12 cellular contexts compared by ENCODE assay signal in the genomic region with DNA sequence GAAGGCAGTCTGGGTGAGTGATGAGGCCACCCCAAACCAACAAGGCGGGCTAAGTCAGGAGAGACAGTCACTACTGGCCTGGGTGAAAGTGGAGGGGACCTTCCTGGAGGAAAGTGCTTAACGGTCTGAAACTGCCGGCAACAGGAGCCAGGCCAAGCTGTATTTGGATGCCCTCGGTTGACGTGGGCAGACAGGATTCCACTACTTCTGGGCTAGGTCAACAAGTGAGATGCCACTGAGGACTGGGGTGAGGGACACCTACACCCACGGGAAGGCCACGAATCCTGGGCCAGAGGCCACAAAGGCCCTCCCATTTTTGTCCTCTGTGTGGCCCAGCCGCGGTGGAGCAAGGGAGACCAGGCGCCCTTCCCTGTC. TPM values are rescaled to one million over a fixed set of nuclear protein-coding genes. Genes with fewer than 3 reads are reported as not detected.
A peak's percentile ranks its signal among the peaks of the same experiment; 100 is the strongest.
DNase-seq lines count a peak whose midpoint lies in the region; ATAC-seq and TF ChIP-seq lines count a peak whose summit lies in the region.
"Had no signal": no experiment of that assay in that cellular context is flagged by ENCODE, and none has a peak within 500 bp of the region (broad histone marks: within the 10 kb centered on the region; RNA-seq: fewer than 3 reads in every experiment).

No MANE protein-coding gene starts in this region.

- H3K9me3 Mint-ChIP-seq in stimulated activated naive CD8-positive, alpha-beta T cell treated with anti-CD3 and anti-CD28 coated beads, Interleukin-15, Interleukin-2, amounts not matched to agents 100 ng/mL and 50 ng/mL, for 24 hours = no peaks in the 10 kb centered on the region
- H3K9me3 Mint-ChIP-seq in glutamatergic neuron (ENCODE audit: unreplicated experiment) = peaks cover 9% of the 10 kb centered on the region
- no peaks in the 10 kb centered on the region for H3K9me3 Mint-ChIP-seq in nephron progenitor cell
- H3K9me3 Mint-ChIP-seq in activated CD4-positive, alpha-beta memory T cell treated with anti-CD3 and anti-CD28 coated beads for 36 hours = no peaks in the 10 kb centered on the region
- H3K9me3 Mint-ChIP-seq: activated naive CD8-positive, alpha-beta T cell treated with anti-CD3 and anti-CD28 coated beads, Interleukin-2, amount 10 ng/mL, durations not matched to agents 7 days and 5 days had no signal

- 39 to 44% methylated on average over 9 to 10 of the region's 10 CpGs for WGBS in lower leg skin, 2 donors

- H3K27ac Mint-ChIP-seq in stimulated activated naive CD8-positive, alpha-beta T cell treated with anti-CD3 and anti-CD28 coated beads, Interleukin-15, Interleukin-2, amounts not matched to agents 100 ng/mL and 50 ng/mL, for 24 hours = no peak overlapping the region
- H3K27ac Mint-ChIP-seq in glutamatergic neuron (ENCODE audit: unreplicated experiment) (no peak overlapping the region), nephron progenitor cell (no peak overlapping the region)
- H3K27ac Mint-ChIP-seq in activated CD4-positive, alpha-beta memory T cell treated with anti-CD3 and anti-CD28 coated beads for 36 hours = no peak overlapping the region
- H3K27ac Mint-ChIP-seq: activated CD8-positive, alpha-beta T cell treated with anti-CD3 and anti-CD28 coated beads, Interleukin-2, amount 10 ng/mL, durations not matched to agents 7 days and 5 days; activated naive CD8-positive, alpha-beta T cell treated with anti-CD3 and anti-CD28 coated beads, Interleukin-2, amount 10 ng/mL, durations not matched to agents 7 days and 5 days had no signal

- POLR2A ChIA-PET in activated CD4-positive, alpha-beta memory T cell treated with anti-CD3 and anti-CD28 coated beads for 36 hours (lab: Charles Lee) = interaction anchor here (1.2 kb wide), 1 partner anchor 11 kb away, joined by 3 read pairs; no protein-coding TSS in a partner anchor

- no peak for TF ChIP-seq POLR2A in lower leg skin (IDR thresholded peaks at IDR 0.05)

- no peak overlapping the region for H3K4me3 ChIP-seq in lower leg skin (ENCODE audit: low read depth, poor library complexity, severe bottlenecking)

- H3K4me1 Mint-ChIP-seq in stimulated activated naive CD8-positive, alpha-beta T cell treated with anti-CD3 and anti-CD28 coated beads, Interleukin-15, Interleukin-2, amounts not matched to agents 100 ng/mL and 50 ng/mL, for 24 hours (ENCODE audit: low read depth) = peaks cover 11% of the 10 kb centered on the region
- H3K4me1 Mint-ChIP-seq in glutamatergic neuron (ENCODE audit: low read depth, unreplicated experiment) (peaks cover 1% of the 10 kb centered on the region), nephron progenitor cell (peaks cover 26% of the 10 kb centered on the region)
- peaks cover 7% of the 10 kb centered on the region for H3K4me1 Mint-ChIP-seq in activated CD4-positive, alpha-beta memory T cell treated with anti-CD3 and anti-CD28 coated beads for 36 hours (ENCODE audit: low read depth)

- no peak for DNase-seq in stimulated activated naive CD8-positive, alpha-beta T cell treated with anti-CD3 and anti-CD28 coated beads, Interleukin-15, Interleukin-2, amounts not matched to agents 100 U/mL and 50 U/mL, for 24 hours
- DNase-seq in glutamatergic neuron (no peak), nephron progenitor cell (no peak), GM19238 (ENCODE audit: insufficient read length, low spot score) (no peak), lower leg skin (ENCODE audit: low spot score in 2 of 2) (no peak), SKM-1 (lab: John Stamatoyannopoulos, UW; ENCODE audit: unreplicated experiment) (no peak)
- no peak for DNase-seq in activated CD4-positive, alpha-beta memory T cell treated with anti-CD3 and anti-CD28 coated beads for 36 hours
- DNase-seq: activated CD8-positive, alpha-beta T cell treated with anti-CD3 and anti-CD28 coated beads, Interleukin-2, amount 10 ng/mL, durations not matched to agents 7 days and 5 days; activated naive CD8-positive, alpha-beta T cell treated with anti-CD3 and anti-CD28 coated beads, Interleukin-2, amount 10 ng/mL, durations not matched to agents 7 days and 5 days; DND-41; NCI-H1930 had no signal

- H3K36me3 Mint-ChIP-seq in stimulated activated naive CD8-positive, alpha-beta T cell treated with anti-CD3 and anti-CD28 coated beads, Interleukin-15, Interleukin-2, amounts not matched to agents 100 ng/mL and 50 ng/mL, for 24 hours (ENCODE audit: low read depth) = no peaks in the 10 kb centered on the region
- H3K36me3 Mint-ChIP-seq in glutamatergic neuron (ENCODE audit: unreplicated experiment) (peaks cover 12% of the 10 kb centered on the region), nephron progenitor cell (ENCODE audit: low read depth) (no peaks in the 10 kb centered on the region)
- H3K36me3 Mint-ChIP-seq in activated CD4-positive, alpha-beta memory T cell treated with anti-CD3 and anti-CD28 coated beads for 36 hours = peaks cover 1% of the 10 kb centered on the region
- H3K36me3 Mint-ChIP-seq: activated naive CD8-positive, alpha-beta T cell treated with anti-CD3 and anti-CD28 coated beads, Interleukin-2, amount 10 ng/mL, durations not matched to agents 7 days and 5 days had no signal

- peak overlapping the region; percentile 52 for H3K4me3 Mint-ChIP-seq in stimulated activated naive CD8-positive, alpha-beta T cell treated with anti-CD3 and anti-CD28 coated beads, Interleukin-15, Interleukin-2, amounts not matched to agents 100 ng/mL and 50 ng/mL, for 24 hours
- H3K4me3 Mint-ChIP-seq in glutamatergic neuron (ENCODE audit: unreplicated experiment) (peak overlapping the region; percentile 78), nephron progenitor cell (peak overlapping the region; percentile 61)
- no peak overlapping the region for H3K4me3 Mint-ChIP-seq in activated CD4-positive, alpha-beta memory T cell treated with anti-CD3 and anti-CD28 coated beads for 36 hours
- H3K4me3 Mint-ChIP-seq: activated CD8-positive, alpha-beta T cell treated with anti-CD3 and anti-CD28 coated beads, Interleukin-2, amount 10 ng/mL, durations not matched to agents 7 days and 5 days; activated naive CD8-positive, alpha-beta T cell treated with anti-CD3 and anti-CD28 coated beads, Interleukin-2, amount 10 ng/mL, durations not matched to agents 7 days and 5 days had no signal

- CTCF ChIA-PET in activated CD4-positive, alpha-beta memory T cell treated with anti-CD3 and anti-CD28 coated beads for 36 hours (lab: Charles Lee) = interaction anchor here (0.6 to 1.9 kb wide), 2 partner anchors 23 to 822 kb away, joined by 4 to 8 read pairs; no protein-coding TSS in a partner anchor

- peaks cover 16% of the 10 kb centered on the region for H3K27me3 Mint-ChIP-seq in stimulated activated naive CD8-positive, alpha-beta T cell treated with anti-CD3 and anti-CD28 coated beads, Interleukin-15, Interleukin-2, amounts not matched to agents 100 ng/mL and 50 ng/mL, for 24 hours
- H3K27me3 Mint-ChIP-seq in glutamatergic neuron (ENCODE audit: unreplicated experiment) (peaks cover 15% of the 10 kb centered on the region), nephron progenitor cell (ENCODE audit: low read depth, poor library complexity) (peaks cover 50% of the 10 kb centered on the region)
- H3K27me3 Mint-ChIP-seq in activated CD4-positive, alpha-beta memory T cell treated with anti-CD3 and anti-CD28 coated beads for 36 hours = peaks cover 7% of the 10 kb centered on the region

- TF ChIP-seq CTCF in glutamatergic neuron (IDR thresholded peaks at IDR 0.05; ENCODE audit: partially characterized antibody, unreplicated experiment) (no peak), nephron progenitor cell (IDR thresholded peaks at IDR 0.05) (no peak), lower leg skin (IDR thresholded peaks at IDR 0.05) (no peak)

- ATAC-seq in stimulated activated naive CD8-positive, alpha-beta T cell treated with anti-CD3 and anti-CD28 coated beads, Interleukin-15, Interleukin-2, amounts not matched to agents 100 U/mL and 50 U/mL, for 24 hours = no peak

- intact Hi-C loops in lower leg skin (cut with DNase I; ENCODE audit: low total_unique reads) = no loop called here
- intact Hi-C loops in activated CD4-positive, alpha-beta memory T cell treated with anti-CD3 and anti-CD28 coated beads for 36 hours (cut with micrococcal nuclease) = no loop called here

RNA-seq across cellular contexts. Expression of a gene that starts 12.3 kb away (rescaled TPM):
- total RNA-seq in glutamatergic neuron (ENCODE audit: unreplicated experiment) = 0.32 TPM
- total RNA-seq in lower leg skin = 1 to 10 TPM; 1.3 to 3.3 (median 2.0) TPM
- 1 to 10 TPM in 1 of 2 experiments, under 1 TPM in 1; 0.88 to 1.6 TPM for total RNA-seq in activated CD4-positive, alpha-beta memory T cell treated with anti-CD3 and anti-CD28 coated beads for 36 hours

RNA-seq across cellular contexts. Expression of a gene that starts 42.9 kb away (rescaled TPM):
- total RNA-seq in glutamatergic neuron (ENCODE audit: unreplicated experiment) (17.9 TPM), lower leg skin (10 to 100 TPM; 62.0 to 90.3 (median 86.5) TPM)
- total RNA-seq in activated CD4-positive, alpha-beta memory T cell treated with anti-CD3 and anti-CD28 coated beads for 36 hours = 1 to 10 TPM; 6.0 to 9.9 TPM

RNA-seq across cellular contexts. Expression of a gene that starts 53.6 kb away (rescaled TPM):
- 26.6 TPM for total RNA-seq in glutamatergic neuron (ENCODE audit: unreplicated experiment)
- 10 to 100 TPM; 40.7 to 61.6 (median 47.1) TPM for total RNA-seq in lower leg skin
- 10 to 100 TPM; 17.9 to 24.8 TPM for total RNA-seq in activated CD4-positive, alpha-beta memory T cell treated with anti-CD3 and anti-CD28 coated beads for 36 hours
